1 cellular context compared by ENCODE assay signal in the genomic region with DNA sequence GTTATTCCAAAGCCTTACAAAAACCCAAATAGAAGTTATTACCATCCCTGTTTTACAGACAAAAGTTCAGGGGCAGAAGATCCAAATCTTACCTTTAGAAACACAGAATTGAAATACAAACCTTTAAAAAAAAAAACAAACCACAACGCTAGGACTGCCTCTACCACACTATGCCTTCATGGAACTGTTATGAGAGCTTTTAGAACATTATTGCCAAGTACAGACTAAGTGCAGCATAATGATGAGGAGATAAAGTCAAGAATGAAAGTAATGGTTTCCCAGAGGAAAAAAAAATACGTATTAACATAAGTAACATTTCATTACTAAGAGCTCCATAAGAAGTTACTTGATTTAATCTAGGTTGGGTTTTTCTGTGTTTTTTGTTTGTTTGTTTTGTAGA.
TF ChIP-seq lines count a peak whose summit lies in the region.

No MANE protein-coding gene starts in this region.

TF ChIP-seq in HCT116, 20 proteins besides CTCF, POLR2A, EP300 and RAD21:
- TF ChIP-seq ATF3 (IDR thresholded peaks at IDR 0.05): no peak
- no peak for TF ChIP-seq SIN3A (IDR thresholded peaks at IDR 0.05; ENCODE audit: low read depth)
- no peak for TF ChIP-seq ZFX (IDR thresholded peaks at IDR 0.05)
- TF ChIP-seq JUND (IDR thresholded peaks at IDR 0.05): no peak
